Comparison of ENCODE assay signal across 11 cellular contexts in the genomic region with DNA sequence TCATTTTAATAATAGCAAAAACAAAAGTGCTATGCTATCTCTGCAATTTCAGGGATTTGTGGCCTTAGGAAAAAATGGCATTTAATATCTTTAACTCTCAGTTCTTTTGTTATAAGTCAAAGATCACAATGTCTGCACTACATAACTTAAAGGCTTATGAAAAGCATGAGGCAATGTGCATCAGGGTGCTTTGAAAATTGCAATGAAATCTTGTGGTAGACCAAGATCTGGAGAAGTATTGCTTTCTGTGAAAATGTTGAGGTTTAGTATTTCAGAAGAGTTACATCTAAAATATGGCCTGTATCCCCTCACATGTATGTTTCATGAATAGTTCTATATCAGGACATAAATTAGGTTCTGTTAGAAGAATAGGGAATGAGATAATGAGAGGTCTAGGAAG.
"Had no signal": no experiment of that assay in that cellular context is flagged by ENCODE, and none has a peak within 500 bp of the region (broad histone marks: within the 10 kb centered on the region; RNA-seq: fewer than 3 reads in every experiment).

No MANE protein-coding gene starts in this region.

- H3K36me3 ChIP-seq: HAP-1 had no signal

- H3K4me1 ChIP-seq: HAP-1 had no signal

- H3K9ac ChIP-seq: GM23248 had no signal

- H3K9me3 ChIP-seq: HAP-1 had no signal

- H3K27ac Mint-ChIP-seq: GM23338, H9, HFFc6 had no signal

- H3K4me1 Mint-ChIP-seq: GM23338, H9 had no signal

- H3K4me2 ChIP-seq: GM23338 had no signal

- H3K4me3 Mint-ChIP-seq: GM23338, H9, HFFc6 had no signal

- H3K27ac ChIP-seq: GM23248 had no signal

- DNase-seq: GM23248, GOT3, H7, H9, HCEC 1CT, HFFc6 had no signal

- H3K9me3 Mint-ChIP-seq: GM23338, H9 had no signal

- FAIRE-seq: H1, H54 had no signal

- H3K4me3 ChIP-seq: GM23248, GM23338, HAP-1 had no signal

- H2AFZ ChIP-seq: GM23248, GM23338 had no signal

- ATAC-seq: GM23338, HCT116 had no signal
